Comparison of ENCODE assay signal across 1 cellular context in genomic region chr17:81722184-81723120, GRCh38.
TF ChIP-seq lines count a peak whose summit lies in the region.

No MANE protein-coding gene starts in this region.

TF ChIP-seq in SK-N-SH, 30 proteins besides CTCF, POLR2A, EP300 and RAD21:
- 0 out of 2 replicates have a peak, but pooled peaks have one; percentile 10 for TF ChIP-seq NFIC (IDR thresholded peaks at IDR 0.05; ENCODE audit: borderline replicate concordance)
- no peak for TF ChIP-seq RCOR1 (IDR thresholded peaks at IDR 0.05; ENCODE audit: low read length)
- 0 out of 2 replicates have a peak, but pooled peaks have one; percentile 32 for TF ChIP-seq POLR2AphosphoS5 (IDR thresholded peaks at IDR 0.05; ENCODE audit: low read depth, low read length)
